In genomic region chr19:38233740-38234251, GRCh38 we compare ENCODE assay signal across 8 cellular contexts. TPM values are rescaled to one million over a fixed set of nuclear protein-coding genes. Genes with fewer than 3 reads are reported as not detected.
A peak's percentile ranks its signal among the peaks of the same experiment; 100 is the strongest.
DNase-seq lines count a peak whose midpoint lies in the region; ATAC-seq, FAIRE-seq and TF ChIP-seq lines count a peak whose summit lies in the region.

No MANE protein-coding gene starts in this region.

- H3K27me3 ChIP-seq in osteoblast (ENCODE audit: insufficient read depth, low read length) (peaks cover 6% of the 10 kb centered on the region), tibial artery (peaks cover 4 to 21% of the 10 kb centered on the region in 2 donors)

- peak; percentile 84 for TF ChIP-seq CTCF in fibroblast of villous mesenchyme (IDR thresholded peaks at IDR 0.05; ENCODE audit: insufficient read depth, low read depth, low read length)
- TF ChIP-seq CTCF in osteoblast (IDR thresholded peaks at IDR 0.05; ENCODE audit: extremely low read depth, low read depth, low read length): peak; percentile 82
- TF ChIP-seq CTCF in tibial artery (IDR thresholded peaks at IDR 0.05): peak; percentile 84

- H3K27ac ChIP-seq in osteoblast (ENCODE audit: low read depth, low read length) (no peak overlapping the region), tibial artery (no peak overlapping the region)

- FAIRE-seq in HTR-8/SVneo (lab: Jason Lieb, UNC): no peak

- no peak overlapping the region for H3K4me3 ChIP-seq in fibroblast of villous mesenchyme (ENCODE audit: low read depth, low read length)
- H3K4me3 ChIP-seq in osteoblast (ENCODE audit: insufficient read depth, low read length): no peak overlapping the region
- H3K4me3 ChIP-seq in tibial artery: no peak overlapping the region

- no peaks in the 10 kb centered on the region for H3K36me3 Mint-ChIP-seq in activated T-helper 1 cell treated with anti-CD3 and anti-CD28 coated beads, Interleukin-12 subunit alpha, Interleukin-12 subunit beta, Interleukin-2, Interleukin-4 antibody, amounts not matched to agents 30 ng/mL and 10 ng/mL and 1 ng/mL, durations not matched to agents 14 hours and 24 hours and 36 hours (ENCODE audit: low read depth)

- DNase-seq in COLO668 (lab: John Stamatoyannopoulos, UW; ENCODE audit: unreplicated experiment) (peak; percentile 76), HTR-8/SVneo (ENCODE audit: insufficient read length, low spot score) (peak; percentile 79), RPMI7951 (ENCODE audit: low read depth) (peak; percentile 56), fibroblast of villous mesenchyme (ENCODE audit: low read depth) (peak; percentile 74), osteoblast (ENCODE audit: insufficient read length, low spot score, missing footprints) (peak; percentile 99), tibial artery (peak; percentile 80 to 82)
- peak; percentile 71 for DNase-seq in activated T-helper 1 cell treated with anti-CD3 and anti-CD28 coated beads, Interleukin-12 subunit alpha, Interleukin-12 subunit beta, Interleukin-2, Interleukin-4 antibody, amounts not matched to agents 30 ng/mL and 10 ng/mL and 1 ng/mL, durations not matched to agents 14 hours and 24 hours and 36 hours (ENCODE audit: low spot score)

- H3K4me1 ChIP-seq in osteoblast (ENCODE audit: insufficient read depth, low read length): peaks cover 5% of the 10 kb centered on the region
- H3K4me1 ChIP-seq in tibial artery: peaks cover 0 to 11% (median 7%) of the 10 kb centered on the region in 4 donors

- H3K4me2 ChIP-seq in osteoblast (ENCODE audit: insufficient read depth, low read length): no peak overlapping the region

- no peak overlapping the region for H3K27ac Mint-ChIP-seq in activated T-helper 1 cell treated with anti-CD3 and anti-CD28 coated beads, Interleukin-12 subunit alpha, Interleukin-12 subunit beta, Interleukin-2, Interleukin-4 antibody, amounts not matched to agents 30 ng/mL and 10 ng/mL and 1 ng/mL, durations not matched to agents 14 hours and 24 hours and 36 hours

- H3K9me3 ChIP-seq in osteoblast (ENCODE audit: low read depth, low read length) (no peaks in the 10 kb centered on the region), tibial artery (no peaks in the 10 kb centered on the region)

- no peak for ATAC-seq in GM19351 (IDR thresholded peaks at IDR 0.05; ENCODE audit: unreplicated experiment)

- H3K4me3 Mint-ChIP-seq in activated T-helper 1 cell treated with anti-CD3 and anti-CD28 coated beads, Interleukin-12 subunit alpha, Interleukin-12 subunit beta, Interleukin-2, Interleukin-4 antibody, amounts not matched to agents 30 ng/mL and 10 ng/mL and 1 ng/mL, durations not matched to agents 14 hours and 24 hours and 36 hours: no peak overlapping the region

- H3K9me3 Mint-ChIP-seq in activated T-helper 1 cell treated with anti-CD3 and anti-CD28 coated beads, Interleukin-12 subunit alpha, Interleukin-12 subunit beta, Interleukin-2, Interleukin-4 antibody, amounts not matched to agents 30 ng/mL and 10 ng/mL and 1 ng/mL, durations not matched to agents 14 hours and 24 hours and 36 hours: no peaks in the 10 kb centered on the region

- intact Hi-C loops in activated T-helper 1 cell treated with anti-CD3 and anti-CD28 coated beads, Interleukin-12 subunit alpha, Interleukin-12 subunit beta, Interleukin-2, Interleukin-4 antibody, amounts not matched to agents 30 ng/mL and 10 ng/mL and 1 ng/mL, durations not matched to agents 14 hours and 24 hours and 36 hours (cut with micrococcal nuclease): loop anchor here (1.0 kb wide), 1 partner anchor 102 kb away; the partner anchor contains the start of gene CATSPERG
- intact Hi-C loops in tibial artery (cut with DNase I; ENCODE audit: low total_unique reads): loop anchor here (2.0 to 5.0 kb wide), 2 partner anchors 99 to 141 kb away; partner anchors contain the start of gene PSMD8

- peaks cover 22% of the 10 kb centered on the region for H3K27me3 Mint-ChIP-seq in activated T-helper 1 cell treated with anti-CD3 and anti-CD28 coated beads, Interleukin-12 subunit alpha, Interleukin-12 subunit beta, Interleukin-2, Interleukin-4 antibody, amounts not matched to agents 30 ng/mL and 10 ng/mL and 1 ng/mL, durations not matched to agents 14 hours and 24 hours and 36 hours (ENCODE audit: insufficient read depth)

- H4K20me1 ChIP-seq in osteoblast (ENCODE audit: insufficient read depth, low read length): no peaks in the 10 kb centered on the region

- peak overlapping the region; percentile 63 for H2AFZ ChIP-seq in osteoblast (ENCODE audit: low read length)

- H3K79me2 ChIP-seq in osteoblast (ENCODE audit: insufficient read depth, low read length): no peaks in the 10 kb centered on the region

- H3K4me1 Mint-ChIP-seq in activated T-helper 1 cell treated with anti-CD3 and anti-CD28 coated beads, Interleukin-12 subunit alpha, Interleukin-12 subunit beta, Interleukin-2, Interleukin-4 antibody, amounts not matched to agents 30 ng/mL and 10 ng/mL and 1 ng/mL, durations not matched to agents 14 hours and 24 hours and 36 hours (ENCODE audit: low read depth): peaks cover 6% of the 10 kb centered on the region

- no peaks in the 10 kb centered on the region for H3K36me3 ChIP-seq in osteoblast (ENCODE audit: insufficient read depth, low read length)
- no peaks in the 10 kb centered on the region for H3K36me3 ChIP-seq in tibial artery

RNA-seq across cellular contexts. Expression of gene DPF1, which starts 9.8 kb away (rescaled TPM):
- 1.7 and 3.0 TPM in 2 replicates for total RNA-seq in RPMI7951 (2014; rRNA removed; shearing (Covaris generic))
- total RNA-seq in activated T-helper 1 cell treated with anti-CD3 and anti-CD28 coated beads, Interleukin-12 subunit alpha, Interleukin-12 subunit beta, Interleukin-2, Interleukin-4 antibody, amounts not matched to agents 30 ng/mL and 10 ng/mL and 1 ng/mL, durations not matched to agents 14 hours and 24 hours and 36 hours: 1.4 and 1.7 TPM in 2 replicates
- total RNA-seq in fibroblast of villous mesenchyme (1.7 and 3.5 TPM in 2 replicates), osteoblast (0.29 and 0.72 TPM in 2 replicates)

RNA-seq across cellular contexts. Expression of gene PPP1R14A, which starts 22.4 kb away (rescaled TPM):
- total RNA-seq in RPMI7951 (2014; rRNA removed; shearing (Covaris generic)): not detected in 2 replicates
- 65.1 and 66.9 TPM in 2 replicates for total RNA-seq in activated T-helper 1 cell treated with anti-CD3 and anti-CD28 coated beads, Interleukin-12 subunit alpha, Interleukin-12 subunit beta, Interleukin-2, Interleukin-4 antibody, amounts not matched to agents 30 ng/mL and 10 ng/mL and 1 ng/mL, durations not matched to agents 14 hours and 24 hours and 36 hours
- total RNA-seq in fibroblast of villous mesenchyme (1.3 and 8.7 TPM in 2 replicates), osteoblast (0.72 and 1.2 TPM in 2 replicates)

RNA-seq across cellular contexts. Expression of gene SPINT2, which starts 30.6 kb away (rescaled TPM):
- total RNA-seq in RPMI7951 (2014; rRNA removed; shearing (Covaris generic)): 0.48 TPM in 1 of 2 replicates, not detected in the other
- total RNA-seq in activated T-helper 1 cell treated with anti-CD3 and anti-CD28 coated beads, Interleukin-12 subunit alpha, Interleukin-12 subunit beta, Interleukin-2, Interleukin-4 antibody, amounts not matched to agents 30 ng/mL and 10 ng/mL and 1 ng/mL, durations not matched to agents 14 hours and 24 hours and 36 hours: 79.6 and 86.8 TPM in 2 replicates
- total RNA-seq in fibroblast of villous mesenchyme: 3.5 and 5.5 TPM in 2 replicates
- total RNA-seq in osteoblast: 1.8 and 2.2 TPM in 2 replicates

Comparison
In these comparisons a context has a peak if more than half of its experiments do, and no peak if none do; other contexts are left out.
1. RNA of gene SPINT2, which starts 30.6 kb away (total RNA-seq): 79.6 to 86.8 TPM in activated T-helper 1 cell treated with anti-CD3 and anti-CD28 coated beads, Interleukin-12 subunit alpha, Interleukin-12 subunit beta, Interleukin-2, Interleukin-4 antibody, amounts not matched to agents 30 ng/mL and 10 ng/mL and 1 ng/mL, durations not matched to agents 14 hours and 24 hours and 36 hours; 3.5 to 5.5 TPM in fibroblast of villous mesenchyme, 1.8 to 2.2 TPM in osteoblast and 0.48 TPM in RPMI7951; every median in the first group is over 10 times any median in the second.
2. Peak in every context shown above with its lines, with median percentiles within 50 percentile points of each other: DNase-seq and CTCF ChIP-seq.